ENCODE assay signal across 16 cellular contexts in genomic region chr21:41580758-41581554, GRCh38.
DNase-seq lines count a peak whose midpoint lies in the region; ATAC-seq and TF ChIP-seq lines count a peak whose summit lies in the region.
"Had no signal": no experiment of that assay in that cellular context is flagged by ENCODE, and none has a peak within 500 bp of the region (broad histone marks: within the 10 kb centered on the region; RNA-seq: fewer than 3 reads in every experiment).

No MANE protein-coding gene starts in this region.

- H3K9me3 Mint-ChIP-seq in activated T-helper 17 cell treated with anti-CD3 and anti-CD28 coated beads, Interleukin-2, amount 50 U/mL, for 72 hours: peaks cover 7% of the 10 kb centered on the region

- H3K36me3 ChIP-seq in upper lobe of right lung: no peaks in the 10 kb centered on the region
- H3K36me3 ChIP-seq: suprapubic skin had no signal

- H3K27me3 Mint-ChIP-seq in activated T-helper 17 cell treated with anti-CD3 and anti-CD28 coated beads, Interleukin-2, amount 50 U/mL, for 72 hours: peaks cover 4% of the 10 kb centered on the region

- H3K27ac Mint-ChIP-seq in activated T-helper 17 cell treated with anti-CD3 and anti-CD28 coated beads, Interleukin-2, amount 50 U/mL, for 72 hours: no peak overlapping the region
- H3K27ac Mint-ChIP-seq: activated T-helper 1 cell treated with anti-CD3 and anti-CD28 coated beads, Interleukin-12 subunit alpha, Interleukin-12 subunit beta, Interleukin-2, Interleukin-4 antibody, amounts not matched to agents 30 ng/mL and 10 ng/mL and 1 ng/mL, durations not matched to agents 14 hours and 24 hours and 36 hours; B cell; nephron had no signal

- no peak overlapping the region for H3K27ac ChIP-seq in upper lobe of right lung
- H3K27ac ChIP-seq: suprapubic skin had no signal

- no peaks in the 10 kb centered on the region for H3K9me3 ChIP-seq in upper lobe of right lung

- H3K4me3 ChIP-seq in upper lobe of right lung: no peak overlapping the region
- H3K4me3 ChIP-seq: suprapubic skin had no signal

- TF ChIP-seq CTCF in upper lobe of right lung (IDR thresholded peaks at IDR 0.05): no peak

- ATAC-seq in activated T-helper 17 cell treated with anti-CD3 and anti-CD28 coated beads, Interleukin-2, amount 50 U/mL, for 72 hours (replicated peaks): peak; percentile 44
- ATAC-seq in left lobe of liver: no peak
- ATAC-seq in upper lobe of right lung: no peak
- ATAC-seq in GM19328 (IDR thresholded peaks at IDR 0.05; ENCODE audit: unreplicated experiment): no peak

- no peaks in the 10 kb centered on the region for H3K36me3 Mint-ChIP-seq in activated T-helper 17 cell treated with anti-CD3 and anti-CD28 coated beads, Interleukin-2, amount 50 U/mL, for 72 hours (ENCODE audit: low read depth)

- no peaks in the 10 kb centered on the region for H3K27me3 ChIP-seq in upper lobe of right lung
- H3K27me3 ChIP-seq: suprapubic skin had no signal

- intact Hi-C loops in upper lobe of right lung (cut with DNase I): no loop called here

- no peaks in the 10 kb centered on the region for H3K4me1 ChIP-seq in upper lobe of right lung
- H3K4me1 ChIP-seq: suprapubic skin had no signal

- DNase-seq in LoVo (ENCODE audit: low spot score) (peak; percentile 76), left lobe of liver (ENCODE audit: low spot score) (peak; percentile 14), upper lobe of right lung (peak; percentile 48), GDM1 (lab: John Stamatoyannopoulos, UW) (no peak), NCI-H146 (lab: John Stamatoyannopoulos, UW) (no peak)
- DNase-seq: activated CD4-positive, alpha-beta T cell treated with anti-CD3 and anti-CD28 coated beads, Interleukin-2, amount 50 U/mL, for 48 hours; amygdala; foreskin melanocyte; NCI-H2029; right cardiac atrium had no signal

- H3K4me1 Mint-ChIP-seq in activated T-helper 17 cell treated with anti-CD3 and anti-CD28 coated beads, Interleukin-2, amount 50 U/mL, for 72 hours: no peaks in the 10 kb centered on the region
- H3K4me1 Mint-ChIP-seq: B cell, nephron had no signal

- no peak overlapping the region for H3K4me3 Mint-ChIP-seq in activated T-helper 17 cell treated with anti-CD3 and anti-CD28 coated beads, Interleukin-2, amount 50 U/mL, for 72 hours
- H3K4me3 Mint-ChIP-seq: activated T-helper 1 cell treated with anti-CD3 and anti-CD28 coated beads, Interleukin-12 subunit alpha, Interleukin-12 subunit beta, Interleukin-2, Interleukin-4 antibody, amounts not matched to agents 30 ng/mL and 10 ng/mL and 1 ng/mL, durations not matched to agents 14 hours and 24 hours and 36 hours; B cell; nephron had no signal

Comparison
In these comparisons a context has a peak if more than half of its experiments do, and no peak if none do; other contexts are left out.
1. DNase-seq: peak in LoVo (single experiment), left lobe of liver (single experiment) and upper lobe of right lung (single experiment); none in GDM1 (single experiment) and NCI-H146 (single experiment).